Comparison of ENCODE assay signal across 21 cellular contexts in the genomic region with DNA sequence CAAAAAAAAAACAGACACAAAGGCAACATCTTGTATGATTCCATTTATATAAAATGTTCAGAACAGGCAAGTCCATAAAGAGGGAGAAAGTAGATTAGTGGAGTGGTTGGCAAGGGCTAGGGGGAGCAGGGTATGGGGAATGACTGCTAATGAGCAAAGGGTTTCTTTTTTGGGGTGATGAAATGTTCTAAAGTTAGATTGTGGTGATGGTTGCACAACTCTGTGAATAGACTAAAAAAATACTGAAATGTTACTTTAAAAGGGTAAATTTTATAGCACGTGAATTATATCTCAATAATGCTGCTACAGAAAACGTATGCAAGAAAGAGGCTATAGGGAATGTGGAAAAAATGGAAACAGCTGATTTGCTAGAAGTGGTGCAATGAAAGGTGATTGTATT.
"Had no signal": no experiment of that assay in that cellular context is flagged by ENCODE, and none has a peak within 500 bp of the region (broad histone marks: within the 10 kb centered on the region; RNA-seq: fewer than 3 reads in every experiment).

No MANE protein-coding gene starts in this region.

- H3K4me3 ChIP-seq: cardiac muscle cell, esophagus muscularis mucosa, lower lobe of right lung, ovary, right lobe of liver had no signal

- H3K27ac ChIP-seq: cardiac muscle cell, esophagus muscularis mucosa, foreskin keratinocyte, lower lobe of right lung, ovary, right lobe of liver had no signal

- DNase-seq: activated CD4-positive, alpha-beta T cell treated with anti-CD3 and anti-CD28 coated beads for 36 hours; activated CD4-positive, alpha-beta T cell treated with anti-CD3 and anti-CD28 coated beads, Interleukin-2, amount 50 U/mL, for 48 hours; activated gamma-delta T cell treated with Interleukin-2 at 50 U/mL for 16 hours; amygdala; dermis blood vessel endothelial cell; effector memory CD4-positive, alpha-beta T cell; foreskin keratinocyte; glutamatergic neuron; hippocampal formation; islet precursor cell; left colon; lower lobe of right lung; naive thymus-derived CD8-positive, alpha-beta T cell; ovary; right lobe of liver; stimulated activated CD4-positive, alpha-beta T cell treated with anti-CD3 and anti-CD28 coated beads, Interleukin-4, amount 100 ng/mL, for 4 hours had no signal

- H3K9me3 ChIP-seq: lower lobe of right lung, ovary, right lobe of liver had no signal

- H3K36me3 ChIP-seq: cardiac muscle cell, esophagus muscularis mucosa, lower lobe of right lung, ovary, right lobe of liver had no signal

- H3K4me1 ChIP-seq: esophagus muscularis mucosa, foreskin keratinocyte, lower lobe of right lung, right lobe of liver had no signal

- H3K27me3 ChIP-seq: cardiac muscle cell, esophagus muscularis mucosa, foreskin keratinocyte, ovary, right lobe of liver had no signal

- ATAC-seq: activated CD4-positive, alpha-beta T cell treated with anti-CD3 and anti-CD28 coated beads for 36 hours; activated naive CD4-positive, alpha-beta T cell treated with anti-CD3 and anti-CD28 coated beads, Interleukin-2, amount 50 U/mL, for 72 hours; foreskin keratinocyte; left colon; lower lobe of right lung; naive thymus-derived CD8-positive, alpha-beta T cell; right lobe of liver; stimulated activated memory B cell treated with anti-CD40 and anti-IgM and Interleukin-4, amounts not matched to agents 10 μg/mL and 1 μg/mL and 100 μg/mL, for 72 hours; WTC11 had no signal
